Comparison of ENCODE assay signal across 15 cellular contexts in genomic region chr12:108394196-108394595, GRCh38. TPM values are rescaled to one million over a fixed set of nuclear protein-coding genes. Genes with fewer than 3 reads are reported as not detected.
A peak's percentile ranks its signal among the peaks of the same experiment; 100 is the strongest.
DNase-seq lines count a peak whose midpoint lies in the region; ATAC-seq and TF ChIP-seq lines count a peak whose summit lies in the region.
"Had no signal": no experiment of that assay in that cellular context is flagged by ENCODE, and none has a peak within 500 bp of the region (broad histone marks: within the 10 kb centered on the region; RNA-seq: fewer than 3 reads in every experiment).

No MANE protein-coding gene starts in this region.

- DNase-seq in AG10803 (ENCODE audit: low read depth) (peak; percentile 78), NCI-H2107 (lab: John Stamatoyannopoulos, UW) (peak; percentile 59), epidermal melanocyte (ENCODE audit: insufficient read length, low spot score) (peak; percentile 51), omental fat pad (ENCODE audit: low spot score) (no peak), kidney glomerular epithelial cell (lab: John Stamatoyannopoulos, UW) (no peak), GM20000 (ENCODE audit: low spot score) (no peak), NCI-H345 treated with DMSO at 0.1 percent for 48 hours (lab: John Stamatoyannopoulos, UW; ENCODE audit: unreplicated experiment) (no peak)
- DNase-seq: activated naive CD4-positive, alpha-beta T cell treated with anti-CD3 and anti-CD28 coated beads, Interleukin-2, amount 10 ng/mL, durations not matched to agents 7 days and 5 days; AML-193; NCI-H1436; stimulated activated CD8-positive, alpha-beta memory T cell treated with anti-CD3 and anti-CD28 coated beads, Interleukin-4, amount 100 ng/mL, for 48 hours; T1000 had no signal

- TF ChIP-seq CTCF in AG10803 (conservative IDR thresholded peaks at IDR 0.05; ENCODE audit: low read length) (no peak), omental fat pad (IDR thresholded peaks at IDR 0.05) (no peak), GM20000 (IDR thresholded peaks at IDR 0.05; ENCODE audit: extremely low read depth, missing control alignments) (no peak)

- H3K4me3 ChIP-seq in AG10803 (ENCODE audit: low read length), result no peak overlapping the region

- ATAC-seq in omental fat pad (ENCODE audit: low FRiP score) (peak; percentile 28), HG02678 (IDR thresholded peaks at IDR 0.05; ENCODE audit: unreplicated experiment) (no peak)
- ATAC-seq: natural killer cell treated with Interleukin-12 subunit alpha and Interleukin-12 subunit beta and Interleukin-15 and Interleukin-18, amount 100 ng/mL, for 72 hours had no signal

RNA-seq across cellular contexts. Expression of gene CMKLR1, which starts 55.1 kb away (rescaled TPM):
- total RNA-seq in omental fat pad, result 10 to 100 TPM; 20.7 to 28.1 (median 23.1) TPM
- total RNA-seq: fibroblast of lung had no signal

Comparison
In these comparisons a context has a peak if more than half of its experiments do, and no peak if none do; other contexts are left out.
1. DNase-seq: peak in AG10803 (single experiment), NCI-H2107 (single experiment) and epidermal melanocyte (single experiment); none in omental fat pad (single experiment), kidney glomerular epithelial cell (single experiment), GM20000 (single experiment) and NCI-H345 treated with DMSO at 0.1 percent for 48 hours (single experiment).